ENCODE assay signal across 2 cellular contexts in the genomic region with DNA sequence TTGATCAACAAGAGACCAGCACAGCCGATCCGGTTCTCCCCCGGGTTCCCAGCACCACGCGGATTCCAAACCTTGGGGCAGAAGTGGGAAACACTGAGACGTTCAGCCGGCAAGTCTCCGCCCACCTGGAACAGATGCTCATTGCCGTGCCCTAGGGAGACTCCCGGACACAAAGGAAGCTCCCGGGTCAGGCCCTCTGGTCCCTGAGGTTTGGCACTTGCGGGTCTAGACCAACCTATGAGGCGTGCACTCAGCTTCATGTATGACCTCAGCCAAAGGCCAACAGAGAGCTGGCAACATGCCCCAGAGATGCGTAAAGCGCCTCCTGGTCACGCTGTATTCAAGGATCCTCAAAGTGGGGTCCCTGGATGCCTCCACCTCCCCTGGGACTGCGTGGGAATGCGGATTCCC.
TF ChIP-seq lines count a peak whose summit lies in the region.

No MANE protein-coding gene starts in this region.

TF ChIP-seq in GM23338, 12 proteins besides CTCF, POLR2A, EP300 and RAD21:
- TF ChIP-seq, protein P1, sequence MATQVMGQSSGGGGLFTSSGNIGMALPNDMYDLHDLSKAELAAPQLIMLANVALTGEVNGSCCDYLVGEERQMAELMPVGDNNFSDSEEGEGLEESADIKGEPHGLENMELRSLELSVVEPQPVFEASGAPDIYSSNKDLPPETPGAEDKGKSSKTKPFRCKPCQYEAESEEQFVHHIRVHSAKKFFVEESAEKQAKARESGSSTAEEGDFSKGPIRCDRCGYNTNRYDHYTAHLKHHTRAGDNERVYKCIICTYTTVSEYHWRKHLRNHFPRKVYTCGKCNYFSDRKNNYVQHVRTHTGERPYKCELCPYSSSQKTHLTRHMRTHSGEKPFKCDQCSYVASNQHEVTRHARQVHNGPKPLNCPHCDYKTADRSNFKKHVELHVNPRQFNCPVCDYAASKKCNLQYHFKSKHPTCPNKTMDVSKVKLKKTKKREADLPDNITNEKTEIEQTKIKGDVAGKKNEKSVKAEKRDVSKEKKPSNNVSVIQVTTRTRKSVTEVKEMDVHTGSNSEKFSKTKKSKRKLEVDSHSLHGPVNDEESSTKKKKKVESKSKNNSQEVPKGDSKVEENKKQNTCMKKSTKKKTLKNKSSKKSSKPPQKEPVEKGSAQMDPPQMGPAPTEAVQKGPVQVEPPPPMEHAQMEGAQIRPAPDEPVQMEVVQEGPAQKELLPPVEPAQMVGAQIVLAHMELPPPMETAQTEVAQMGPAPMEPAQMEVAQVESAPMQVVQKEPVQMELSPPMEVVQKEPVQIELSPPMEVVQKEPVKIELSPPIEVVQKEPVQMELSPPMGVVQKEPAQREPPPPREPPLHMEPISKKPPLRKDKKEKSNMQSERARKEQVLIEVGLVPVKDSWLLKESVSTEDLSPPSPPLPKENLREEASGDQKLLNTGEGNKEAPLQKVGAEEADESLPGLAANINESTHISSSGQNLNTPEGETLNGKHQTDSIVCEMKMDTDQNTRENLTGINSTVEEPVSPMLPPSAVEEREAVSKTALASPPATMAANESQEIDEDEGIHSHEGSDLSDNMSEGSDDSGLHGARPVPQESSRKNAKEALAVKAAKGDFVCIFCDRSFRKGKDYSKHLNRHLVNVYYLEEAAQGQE (IDR thresholded peaks at IDR 0.05; ENCODE audit: unreplicated experiment), result no peak
- no peak for TF ChIP-seq JUNB (IDR thresholded peaks at IDR 0.05; ENCODE audit: unreplicated experiment)
- TF ChIP-seq NANOG (IDR thresholded peaks at IDR 0.05; ENCODE audit: borderline replicate concordance), result no peak
- no peak for TF ChIP-seq EZH2 (IDR thresholded peaks at IDR 0.05; ENCODE audit: low read depth, unreplicated experiment)
- no peak for TF ChIP-seq POLR2AphosphoS5 (IDR thresholded peaks at IDR 0.05; ENCODE audit: low read depth)
- no peak for TF ChIP-seq ZNF114 (CRISPR knock-in tag; IDR thresholded peaks at IDR 0.05)
- TF ChIP-seq EZH2phosphoT487 (IDR thresholded peaks at IDR 0.05; ENCODE audit: unreplicated experiment), result no peak
- TF ChIP-seq, protein P2, sequence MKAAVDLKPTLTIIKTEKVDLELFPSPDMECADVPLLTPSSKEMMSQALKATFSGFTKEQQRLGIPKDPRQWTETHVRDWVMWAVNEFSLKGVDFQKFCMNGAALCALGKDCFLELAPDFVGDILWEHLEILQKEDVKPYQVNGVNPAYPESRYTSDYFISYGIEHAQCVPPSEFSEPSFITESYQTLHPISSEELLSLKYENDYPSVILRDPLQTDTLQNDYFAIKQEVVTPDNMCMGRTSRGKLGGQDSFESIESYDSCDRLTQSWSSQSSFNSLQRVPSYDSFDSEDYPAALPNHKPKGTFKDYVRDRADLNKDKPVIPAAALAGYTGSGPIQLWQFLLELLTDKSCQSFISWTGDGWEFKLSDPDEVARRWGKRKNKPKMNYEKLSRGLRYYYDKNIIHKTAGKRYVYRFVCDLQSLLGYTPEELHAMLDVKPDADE (IDR thresholded peaks at IDR 0.05), result no peak
- no peak for TF ChIP-seq CREB1 (CRISPR knock-in tag; IDR thresholded peaks at IDR 0.05; ENCODE audit: low read depth)

TF ChIP-seq in H1, 55 proteins besides CTCF, POLR2A, EP300 and RAD21:
- TF ChIP-seq SIRT6 (IDR thresholded peaks at IDR 0.05; ENCODE audit: low read length), result no peak
- TF ChIP-seq CBX8 (IDR thresholded peaks at IDR 0.05; ENCODE audit: borderline replicate concordance, low read depth, low read length), result no peak
- TF ChIP-seq CREB1 (IDR thresholded peaks at IDR 0.05), result no peak
- TF ChIP-seq, protein P3, sequence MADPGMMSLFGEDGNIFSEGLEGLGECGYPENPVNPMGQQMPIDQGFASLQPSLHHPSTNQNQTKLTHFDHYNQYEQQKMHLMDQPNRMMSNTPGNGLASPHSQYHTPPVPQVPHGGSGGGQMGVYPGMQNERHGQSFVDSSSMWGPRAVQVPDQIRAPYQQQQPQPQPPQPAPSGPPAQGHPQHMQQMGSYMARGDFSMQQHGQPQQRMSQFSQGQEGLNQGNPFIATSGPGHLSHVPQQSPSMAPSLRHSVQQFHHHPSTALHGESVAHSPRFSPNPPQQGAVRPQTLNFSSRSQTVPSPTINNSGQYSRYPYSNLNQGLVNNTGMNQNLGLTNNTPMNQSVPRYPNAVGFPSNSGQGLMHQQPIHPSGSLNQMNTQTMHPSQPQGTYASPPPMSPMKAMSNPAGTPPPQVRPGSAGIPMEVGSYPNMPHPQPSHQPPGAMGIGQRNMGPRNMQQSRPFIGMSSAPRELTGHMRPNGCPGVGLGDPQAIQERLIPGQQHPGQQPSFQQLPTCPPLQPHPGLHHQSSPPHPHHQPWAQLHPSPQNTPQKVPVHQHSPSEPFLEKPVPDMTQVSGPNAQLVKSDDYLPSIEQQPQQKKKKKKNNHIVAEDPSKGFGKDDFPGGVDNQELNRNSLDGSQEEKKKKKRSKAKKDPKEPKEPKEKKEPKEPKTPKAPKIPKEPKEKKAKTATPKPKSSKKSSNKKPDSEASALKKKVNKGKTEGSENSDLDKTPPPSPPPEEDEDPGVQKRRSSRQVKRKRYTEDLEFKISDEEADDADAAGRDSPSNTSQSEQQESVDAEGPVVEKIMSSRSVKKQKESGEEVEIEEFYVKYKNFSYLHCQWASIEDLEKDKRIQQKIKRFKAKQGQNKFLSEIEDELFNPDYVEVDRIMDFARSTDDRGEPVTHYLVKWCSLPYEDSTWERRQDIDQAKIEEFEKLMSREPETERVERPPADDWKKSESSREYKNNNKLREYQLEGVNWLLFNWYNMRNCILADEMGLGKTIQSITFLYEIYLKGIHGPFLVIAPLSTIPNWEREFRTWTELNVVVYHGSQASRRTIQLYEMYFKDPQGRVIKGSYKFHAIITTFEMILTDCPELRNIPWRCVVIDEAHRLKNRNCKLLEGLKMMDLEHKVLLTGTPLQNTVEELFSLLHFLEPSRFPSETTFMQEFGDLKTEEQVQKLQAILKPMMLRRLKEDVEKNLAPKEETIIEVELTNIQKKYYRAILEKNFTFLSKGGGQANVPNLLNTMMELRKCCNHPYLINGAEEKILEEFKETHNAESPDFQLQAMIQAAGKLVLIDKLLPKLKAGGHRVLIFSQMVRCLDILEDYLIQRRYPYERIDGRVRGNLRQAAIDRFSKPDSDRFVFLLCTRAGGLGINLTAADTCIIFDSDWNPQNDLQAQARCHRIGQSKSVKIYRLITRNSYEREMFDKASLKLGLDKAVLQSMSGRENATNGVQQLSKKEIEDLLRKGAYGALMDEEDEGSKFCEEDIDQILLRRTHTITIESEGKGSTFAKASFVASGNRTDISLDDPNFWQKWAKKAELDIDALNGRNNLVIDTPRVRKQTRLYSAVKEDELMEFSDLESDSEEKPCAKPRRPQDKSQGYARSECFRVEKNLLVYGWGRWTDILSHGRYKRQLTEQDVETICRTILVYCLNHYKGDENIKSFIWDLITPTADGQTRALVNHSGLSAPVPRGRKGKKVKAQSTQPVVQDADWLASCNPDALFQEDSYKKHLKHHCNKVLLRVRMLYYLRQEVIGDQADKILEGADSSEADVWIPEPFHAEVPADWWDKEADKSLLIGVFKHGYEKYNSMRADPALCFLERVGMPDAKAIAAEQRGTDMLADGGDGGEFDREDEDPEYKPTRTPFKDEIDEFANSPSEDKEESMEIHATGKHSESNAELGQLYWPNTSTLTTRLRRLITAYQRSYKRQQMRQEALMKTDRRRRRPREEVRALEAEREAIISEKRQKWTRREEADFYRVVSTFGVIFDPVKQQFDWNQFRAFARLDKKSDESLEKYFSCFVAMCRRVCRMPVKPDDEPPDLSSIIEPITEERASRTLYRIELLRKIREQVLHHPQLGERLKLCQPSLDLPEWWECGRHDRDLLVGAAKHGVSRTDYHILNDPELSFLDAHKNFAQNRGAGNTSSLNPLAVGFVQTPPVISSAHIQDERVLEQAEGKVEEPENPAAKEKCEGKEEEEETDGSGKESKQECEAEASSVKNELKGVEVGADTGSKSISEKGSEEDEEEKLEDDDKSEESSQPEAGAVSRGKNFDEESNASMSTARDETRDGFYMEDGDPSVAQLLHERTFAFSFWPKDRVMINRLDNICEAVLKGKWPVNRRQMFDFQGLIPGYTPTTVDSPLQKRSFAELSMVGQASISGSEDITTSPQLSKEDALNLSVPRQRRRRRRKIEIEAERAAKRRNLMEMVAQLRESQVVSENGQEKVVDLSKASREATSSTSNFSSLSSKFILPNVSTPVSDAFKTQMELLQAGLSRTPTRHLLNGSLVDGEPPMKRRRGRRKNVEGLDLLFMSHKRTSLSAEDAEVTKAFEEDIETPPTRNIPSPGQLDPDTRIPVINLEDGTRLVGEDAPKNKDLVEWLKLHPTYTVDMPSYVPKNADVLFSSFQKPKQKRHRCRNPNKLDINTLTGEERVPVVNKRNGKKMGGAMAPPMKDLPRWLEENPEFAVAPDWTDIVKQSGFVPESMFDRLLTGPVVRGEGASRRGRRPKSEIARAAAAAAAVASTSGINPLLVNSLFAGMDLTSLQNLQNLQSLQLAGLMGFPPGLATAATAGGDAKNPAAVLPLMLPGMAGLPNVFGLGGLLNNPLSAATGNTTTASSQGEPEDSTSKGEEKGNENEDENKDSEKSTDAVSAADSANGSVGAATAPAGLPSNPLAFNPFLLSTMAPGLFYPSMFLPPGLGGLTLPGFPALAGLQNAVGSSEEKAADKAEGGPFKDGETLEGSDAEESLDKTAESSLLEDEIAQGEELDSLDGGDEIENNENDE (IDR thresholded peaks at IDR 0.05; ENCODE audit: insufficient replicate concordance, low read length), result no peak
- TF ChIP-seq HDAC2 (IDR thresholded peaks at IDR 0.05; ENCODE audit: borderline replicate concordance in 1 of 2, low read depth in 2 of 2, low read length in 2 of 2), result no peak
- TF ChIP-seq TEAD4 (IDR thresholded peaks at IDR 0.05; ENCODE audit: low read depth, low read length), result no peak
